ENCODE assay signal across 18 cellular contexts in genomic region chr5:142120247-142120935, GRCh38. TPM values are rescaled to one million over a fixed set of nuclear protein-coding genes. Genes with fewer than 3 reads are reported as not detected.
DNase-seq lines count a peak whose midpoint lies in the region; ATAC-seq and TF ChIP-seq lines count a peak whose summit lies in the region.
"Had no signal": no experiment of that assay in that cellular context is flagged by ENCODE, and none has a peak within 500 bp of the region (broad histone marks: within the 10 kb centered on the region; RNA-seq: fewer than 3 reads in every experiment).

No MANE protein-coding gene starts in this region.

- DNase-seq in activated naive CD4-positive, alpha-beta T cell treated with anti-CD3 and anti-CD28 coated beads for 36 hours = no peak
- DNase-seq in activated naive CD4-positive, alpha-beta T cell treated with anti-CD3 and anti-CD28 coated beads, Interleukin-2, amount 50 U/mL, for 72 hours (ENCODE audit: low spot score in 2 of 2) = no peak
- no peak for DNase-seq in RWPE1 (ENCODE audit: low spot score)
- DNase-seq in smooth muscle cell (lab: John Stamatoyannopoulos, UW; ENCODE audit: unreplicated experiment) = no peak
- DNase-seq: activated B cell treated with CpG ODN at 0.5 μM for 24 hours; effector CD8-positive, alpha-beta T cell; NCI-H1694 treated with DMSO at 0.1 percent for 48 hours; NCI-H446 treated with DMSO at 0.1 percent for 48 hours; right cardiac atrium; SK-N-SH; stimulated activated CD4-positive, alpha-beta T cell treated with anti-CD3 and anti-CD28 coated beads, Interleukin-1b, Interleukin-23, amount 100 ng/mL, for 48 hours; thyroid gland had no signal

- H3K79me2 ChIP-seq in smooth muscle cell (ENCODE audit: low read depth) = peaks cover 98% of the 10 kb centered on the region

- H3K27me3 Mint-ChIP-seq in activated naive CD4-positive, alpha-beta T cell treated with anti-CD3 and anti-CD28 coated beads for 36 hours (ENCODE audit: low read depth) = no peaks in the 10 kb centered on the region
- no peaks in the 10 kb centered on the region for H3K27me3 Mint-ChIP-seq in brain
- H3K27me3 Mint-ChIP-seq: activated B cell treated with CpG ODN at 0.5 μM for 24 hours had no signal

- no peak overlapping the region for H3K4me3 ChIP-seq in smooth muscle cell
- H3K4me3 ChIP-seq: lung, neural progenitor cell, thyroid gland had no signal

- peaks cover 100% of the 10 kb centered on the region for H4K20me1 ChIP-seq in smooth muscle cell (ENCODE audit: low read depth)

- peak overlapping the region; percentile 73 for H3K27ac Mint-ChIP-seq in activated naive CD4-positive, alpha-beta T cell treated with anti-CD3 and anti-CD28 coated beads for 36 hours
- peak overlapping the region in 1 of 2 donors; percentile 50 for H3K27ac Mint-ChIP-seq in activated naive CD4-positive, alpha-beta T cell treated with anti-CD3 and anti-CD28 coated beads, Interleukin-2, amount 50 U/mL, for 72 hours
- peak overlapping the region in 4 of 5 experiments; percentile 46 to 78 (median 62) for H3K27ac Mint-ChIP-seq in brain
- H3K27ac Mint-ChIP-seq: activated B cell treated with CpG ODN at 0.5 μM for 24 hours, neural progenitor cell had no signal

- H3K9ac ChIP-seq in smooth muscle cell (ENCODE audit: low read depth) = no peak overlapping the region
- H3K9ac ChIP-seq: neural progenitor cell, SK-N-SH had no signal

- 0 out of 2 replicates have a peak overlapping the region, but pooled peaks have one; percentile 15 for H3K27ac ChIP-seq in RWPE1
- peak overlapping the region; percentile 26 for H3K27ac ChIP-seq in smooth muscle cell (ENCODE audit: low read depth)
- H3K27ac ChIP-seq: neural progenitor cell, thyroid gland had no signal

- H3K4me1 ChIP-seq in smooth muscle cell (ENCODE audit: low read depth) = no peaks in the 10 kb centered on the region
- H3K4me1 ChIP-seq: neural progenitor cell had no signal

- H3K27me3 ChIP-seq in smooth muscle cell (ENCODE audit: low read depth) = no peaks in the 10 kb centered on the region
- H3K27me3 ChIP-seq: neural progenitor cell, thyroid gland had no signal

- H3K4me3 Mint-ChIP-seq in activated naive CD4-positive, alpha-beta T cell treated with anti-CD3 and anti-CD28 coated beads for 36 hours = peak overlapping the region; percentile 14
- peak overlapping the region in 1 of 5 experiments; percentile 45 for H3K4me3 Mint-ChIP-seq in brain
- H3K4me3 Mint-ChIP-seq: activated B cell treated with CpG ODN at 0.5 μM for 24 hours, neural progenitor cell had no signal

- peaks cover 1% of the 10 kb centered on the region for H3K9me3 Mint-ChIP-seq in activated naive CD4-positive, alpha-beta T cell treated with anti-CD3 and anti-CD28 coated beads for 36 hours
- H3K9me3 Mint-ChIP-seq in activated naive CD4-positive, alpha-beta T cell treated with anti-CD3 and anti-CD28 coated beads, Interleukin-2, amount 50 U/mL, for 72 hours = peaks cover 0 to 5% of the 10 kb centered on the region in 2 donors
- peaks cover 9 to 20% (median 16%) of the 10 kb centered on the region in 5 experiments for H3K9me3 Mint-ChIP-seq in brain

- no peak for ATAC-seq in activated naive CD4-positive, alpha-beta T cell treated with anti-CD3 and anti-CD28 coated beads, Interleukin-2, amount 50 U/mL, for 72 hours
- ATAC-seq in HG03565 (IDR thresholded peaks at IDR 0.05; ENCODE audit: unreplicated experiment) (no peak), HG02798 (IDR thresholded peaks at IDR 0.05; ENCODE audit: poor library complexity, unreplicated experiment) (no peak), HG03432 (IDR thresholded peaks at IDR 0.05; ENCODE audit: unreplicated experiment) (no peak)
- ATAC-seq: right cardiac atrium had no signal

- peaks cover 85% of the 10 kb centered on the region for H3K4me1 Mint-ChIP-seq in activated naive CD4-positive, alpha-beta T cell treated with anti-CD3 and anti-CD28 coated beads for 36 hours (ENCODE audit: low read depth)
- H3K4me1 Mint-ChIP-seq in brain = peaks cover 55% of the 10 kb centered on the region
- H3K4me1 Mint-ChIP-seq: neural progenitor cell had no signal

- H3K36me3 Mint-ChIP-seq in activated naive CD4-positive, alpha-beta T cell treated with anti-CD3 and anti-CD28 coated beads for 36 hours (ENCODE audit: low read depth) = peaks cover 53% of the 10 kb centered on the region
- peaks cover 4 to 32% of the 10 kb centered on the region in 2 donors for H3K36me3 Mint-ChIP-seq in activated naive CD4-positive, alpha-beta T cell treated with anti-CD3 and anti-CD28 coated beads, Interleukin-2, amount 50 U/mL, for 72 hours
- peaks cover 79% of the 10 kb centered on the region for H3K36me3 Mint-ChIP-seq in brain

- intact Hi-C loops in activated naive CD4-positive, alpha-beta T cell treated with anti-CD3 and anti-CD28 coated beads for 36 hours (cut with micrococcal nuclease) = no loop called here

- 75% methylated on average over 3 of the region's 3 CpGs for WGBS in smooth muscle cell (ENCODE audit: low lambda C conversion rate)

- POLR2A ChIA-PET in RWPE1 (lab: Yijun Ruan, JAX; ENCODE audit: low non-redundant PET) = interaction anchor here (0.5 kb wide), 1 partner anchor 110 kb away, joined by 4 read pairs; no protein-coding TSS in a partner anchor

- TF ChIP-seq CTCF in RWPE1 (conservative IDR thresholded peaks at IDR 0.05; ENCODE audit: low read depth) (no peak), brain (conservative IDR thresholded peaks at IDR 0.05) (no peak), smooth muscle cell (IDR thresholded peaks at IDR 0.05; ENCODE audit: borderline replicate concordance, insufficient read depth, poor library complexity, severe bottlenecking) (no peak)

- H3K36me3 ChIP-seq in smooth muscle cell (ENCODE audit: low read depth) = no peaks in the 10 kb centered on the region
- H3K36me3 ChIP-seq: neural progenitor cell, thyroid gland had no signal

- H3K9me3 ChIP-seq in smooth muscle cell (replicated peaks; ENCODE audit: low read depth) = no peaks in the 10 kb centered on the region
- H3K9me3 ChIP-seq: SK-N-SH, thyroid gland had no signal

- CTCF ChIA-PET in activated naive CD4-positive, alpha-beta T cell treated with anti-CD3 and anti-CD28 coated beads for 36 hours (lab: Charles Lee) = interaction anchor here (1.0 to 1.5 kb wide), 4 partner anchors 11 to 130 kb away, joined by 3 to 7 read pairs (median 3); no protein-coding TSS in a partner anchor
- CTCF ChIA-PET in RWPE1 (lab: Yijun Ruan, JAX) = no interaction called here

- no peak overlapping the region for H3K4me2 ChIP-seq in smooth muscle cell
- H3K4me2 ChIP-seq: neural progenitor cell, SK-N-SH had no signal

- H2AFZ ChIP-seq in smooth muscle cell (ENCODE audit: low read depth) = no peak overlapping the region
- H2AFZ ChIP-seq: neural progenitor cell had no signal

- H3F3A ChIP-seq in smooth muscle cell (ENCODE audit: low read depth) = no peaks in the 10 kb centered on the region

RNA-seq across cellular contexts. Expression of gene NDFIP1, which starts 11.8 kb away (rescaled TPM):
- 100 to 1,000 TPM; 103 to 104 TPM for total RNA-seq in activated naive CD4-positive, alpha-beta T cell treated with anti-CD3 and anti-CD28 coated beads for 36 hours
- total RNA-seq in activated naive CD4-positive, alpha-beta T cell treated with anti-CD3 and anti-CD28 coated beads, Interleukin-2, amount 50 U/mL, for 72 hours = 10 to 100 TPM; 70.5 to 92.3 TPM
- polyA plus RNA-seq in brain (ENCODE audit: insufficient read depth, low read depth, low replicate concordance) (108 TPM), smooth muscle cell (41.6 and 44.5 TPM in 2 replicates)
- total RNA-seq in smooth muscle cell = 71.6 and 76.6 TPM in 2 replicates
